2 cellular contexts compared by ENCODE assay signal in the genomic region with DNA sequence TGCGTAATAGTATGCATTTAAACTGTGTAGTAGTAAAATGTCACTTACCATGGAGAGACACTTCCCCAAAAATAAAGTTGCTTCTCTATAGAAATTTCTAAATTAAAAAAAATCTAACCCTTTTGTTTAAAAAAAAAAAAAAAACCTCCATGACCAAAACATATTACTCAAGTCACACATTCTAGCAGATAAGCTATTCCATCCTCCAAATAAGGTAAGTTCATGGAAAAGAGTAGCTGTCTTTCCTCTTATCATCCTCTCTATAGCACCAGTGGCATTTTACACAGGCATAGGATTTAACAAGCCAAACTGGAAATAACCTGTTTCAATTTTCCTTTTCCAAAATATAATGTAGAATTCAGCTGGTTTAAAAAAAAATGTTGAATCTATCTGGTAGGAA.
TF ChIP-seq lines count a peak whose summit lies in the region.

No MANE protein-coding gene starts in this region.

TF ChIP-seq in IMR-90, 13 proteins besides CTCF, POLR2A, EP300 and RAD21 (continued from another document):
- TF ChIP-seq, protein P1, sequence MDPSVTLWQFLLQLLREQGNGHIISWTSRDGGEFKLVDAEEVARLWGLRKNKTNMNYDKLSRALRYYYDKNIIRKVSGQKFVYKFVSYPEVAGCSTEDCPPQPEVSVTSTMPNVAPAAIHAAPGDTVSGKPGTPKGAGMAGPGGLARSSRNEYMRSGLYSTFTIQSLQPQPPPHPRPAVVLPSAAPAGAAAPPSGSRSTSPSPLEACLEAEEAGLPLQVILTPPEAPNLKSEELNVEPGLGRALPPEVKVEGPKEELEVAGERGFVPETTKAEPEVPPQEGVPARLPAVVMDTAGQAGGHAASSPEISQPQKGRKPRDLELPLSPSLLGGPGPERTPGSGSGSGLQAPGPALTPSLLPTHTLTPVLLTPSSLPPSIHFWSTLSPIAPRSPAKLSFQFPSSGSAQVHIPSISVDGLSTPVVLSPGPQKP (IDR thresholded peaks at IDR 0.05; ENCODE audit: borderline replicate concordance, low read depth, low read length) = no peak
- TF ChIP-seq NFE2L2 (IDR thresholded peaks at IDR 0.05; ENCODE audit: low read depth, low read length) (no peak), RFX5 (IDR thresholded peaks at IDR 0.05; ENCODE audit: low read depth, low read length) (no peak), MXI1 (IDR thresholded peaks at IDR 0.05; ENCODE audit: borderline replicate concordance, low read depth, low read length) (no peak)

TF ChIP-seq in HepG2, 621 proteins besides CTCF, POLR2A, EP300 and RAD21 (continued from another document):
- TF ChIP-seq TEAD3 (CRISPR knock-in tag; optimal IDR thresholded peaks at IDR 0.05; ENCODE audit: borderline replicate concordance) (no peak), NR2F1 (CRISPR knock-in tag; IDR thresholded peaks at IDR 0.05) (no peak), DMAP1 (CRISPR knock-in tag; IDR thresholded peaks at IDR 0.05) (no peak), NCOA2 (CRISPR knock-in tag; IDR thresholded peaks at IDR 0.05) (no peak), GPN1 (CRISPR knock-in tag; IDR thresholded peaks at IDR 0.05; ENCODE audit: borderline replicate concordance) (no peak), ZNF260 (CRISPR knock-in tag; IDR thresholded peaks at IDR 0.05; ENCODE audit: borderline replicate concordance, low read depth) (no peak), STAT6 (CRISPR knock-in tag; IDR thresholded peaks at IDR 0.05; ENCODE audit: borderline replicate concordance) (no peak)
- TF ChIP-seq, protein P2, sequence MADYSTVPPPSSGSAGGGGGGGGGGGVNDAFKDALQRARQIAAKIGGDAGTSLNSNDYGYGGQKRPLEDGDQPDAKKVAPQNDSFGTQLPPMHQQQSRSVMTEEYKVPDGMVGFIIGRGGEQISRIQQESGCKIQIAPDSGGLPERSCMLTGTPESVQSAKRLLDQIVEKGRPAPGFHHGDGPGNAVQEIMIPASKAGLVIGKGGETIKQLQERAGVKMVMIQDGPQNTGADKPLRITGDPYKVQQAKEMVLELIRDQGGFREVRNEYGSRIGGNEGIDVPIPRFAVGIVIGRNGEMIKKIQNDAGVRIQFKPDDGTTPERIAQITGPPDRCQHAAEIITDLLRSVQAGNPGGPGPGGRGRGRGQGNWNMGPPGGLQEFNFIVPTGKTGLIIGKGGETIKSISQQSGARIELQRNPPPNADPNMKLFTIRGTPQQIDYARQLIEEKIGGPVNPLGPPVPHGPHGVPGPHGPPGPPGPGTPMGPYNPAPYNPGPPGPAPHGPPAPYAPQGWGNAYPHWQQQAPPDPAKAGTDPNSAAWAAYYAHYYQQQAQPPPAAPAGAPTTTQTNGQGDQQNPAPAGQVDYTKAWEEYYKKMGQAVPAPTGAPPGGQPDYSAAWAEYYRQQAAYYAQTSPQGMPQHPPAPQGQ (CRISPR knock-in tag; IDR thresholded peaks at IDR 0.05; ENCODE audit: borderline replicate concordance) = no peak
